10 cellular contexts compared by ENCODE assay signal in genomic region chr3:117885046-117885445, GRCh38.
DNase-seq lines count a peak whose midpoint lies in the region; ATAC-seq, FAIRE-seq and TF ChIP-seq lines count a peak whose summit lies in the region.
"Had no signal": no experiment of that assay in that cellular context is flagged by ENCODE, and none has a peak within 500 bp of the region (broad histone marks: within the 10 kb centered on the region; RNA-seq: fewer than 3 reads in every experiment).

No MANE protein-coding gene starts in this region.

- DNase-seq in NCI-H460 (ENCODE audit: extremely low read depth, low read depth) = peak; percentile 66
- peak; percentile 15 for DNase-seq in kidney glomerular epithelial cell (lab: John Stamatoyannopoulos, UW)
- no peak for DNase-seq in stimulated activated CD4-positive, alpha-beta T cell treated with anti-CD3 and anti-CD28 coated beads, Interleukin-4, amount 100 ng/mL, for 24 hours
- no peak for DNase-seq in superior temporal gyrus (ENCODE audit: extremely low spot score)
- DNase-seq in central memory CD4-positive, alpha-beta T cell = no peak
- no peak for DNase-seq in frontal cortex (ENCODE audit: low spot score in 2 of 2)
- DNase-seq: activated T-cell treated with anti-CD3 and anti-CD28 coated beads, Interleukin-2, amount 50 U/mL, for 4 hours had no signal

- peak; percentile 6 for TF ChIP-seq CTCF in GM12873 (IDR thresholded peaks at IDR 0.05; ENCODE audit: insufficient read depth, low read depth, low read length, missing control alignments)

- FAIRE-seq in frontal cortex (lab: Jason Lieb, UNC) = no peak

- peak; percentile 52 for ATAC-seq in HG02759 (IDR thresholded peaks at IDR 0.05; ENCODE audit: unreplicated experiment)
- ATAC-seq: activated T-cell treated with anti-CD3 and anti-CD28 coated beads, Interleukin-2, amount 50 U/mL, for 4 hours; GM23338 had no signal

Comparison
In these comparisons a context has a peak if more than half of its experiments do, and no peak if none do; other contexts are left out.
1. DNase-seq: peak in NCI-H460 (single experiment) and kidney glomerular epithelial cell (single experiment); none in stimulated activated CD4-positive, alpha-beta T cell treated with anti-CD3 and anti-CD28 coated beads, Interleukin-4, amount 100 ng/mL, for 24 hours (single experiment), superior temporal gyrus (single experiment), central memory CD4-positive, alpha-beta T cell (single experiment) and frontal cortex (0 of 2).